1 cellular context compared by ENCODE assay signal in genomic region chr18:67845035-67845434, GRCh38.
TF ChIP-seq lines count a peak whose summit lies in the region.

No MANE protein-coding gene starts in this region.

TF ChIP-seq in GM23338, 12 proteins besides CTCF, POLR2A, EP300 and RAD21 (continued from another document):
- TF ChIP-seq, protein P1, sequence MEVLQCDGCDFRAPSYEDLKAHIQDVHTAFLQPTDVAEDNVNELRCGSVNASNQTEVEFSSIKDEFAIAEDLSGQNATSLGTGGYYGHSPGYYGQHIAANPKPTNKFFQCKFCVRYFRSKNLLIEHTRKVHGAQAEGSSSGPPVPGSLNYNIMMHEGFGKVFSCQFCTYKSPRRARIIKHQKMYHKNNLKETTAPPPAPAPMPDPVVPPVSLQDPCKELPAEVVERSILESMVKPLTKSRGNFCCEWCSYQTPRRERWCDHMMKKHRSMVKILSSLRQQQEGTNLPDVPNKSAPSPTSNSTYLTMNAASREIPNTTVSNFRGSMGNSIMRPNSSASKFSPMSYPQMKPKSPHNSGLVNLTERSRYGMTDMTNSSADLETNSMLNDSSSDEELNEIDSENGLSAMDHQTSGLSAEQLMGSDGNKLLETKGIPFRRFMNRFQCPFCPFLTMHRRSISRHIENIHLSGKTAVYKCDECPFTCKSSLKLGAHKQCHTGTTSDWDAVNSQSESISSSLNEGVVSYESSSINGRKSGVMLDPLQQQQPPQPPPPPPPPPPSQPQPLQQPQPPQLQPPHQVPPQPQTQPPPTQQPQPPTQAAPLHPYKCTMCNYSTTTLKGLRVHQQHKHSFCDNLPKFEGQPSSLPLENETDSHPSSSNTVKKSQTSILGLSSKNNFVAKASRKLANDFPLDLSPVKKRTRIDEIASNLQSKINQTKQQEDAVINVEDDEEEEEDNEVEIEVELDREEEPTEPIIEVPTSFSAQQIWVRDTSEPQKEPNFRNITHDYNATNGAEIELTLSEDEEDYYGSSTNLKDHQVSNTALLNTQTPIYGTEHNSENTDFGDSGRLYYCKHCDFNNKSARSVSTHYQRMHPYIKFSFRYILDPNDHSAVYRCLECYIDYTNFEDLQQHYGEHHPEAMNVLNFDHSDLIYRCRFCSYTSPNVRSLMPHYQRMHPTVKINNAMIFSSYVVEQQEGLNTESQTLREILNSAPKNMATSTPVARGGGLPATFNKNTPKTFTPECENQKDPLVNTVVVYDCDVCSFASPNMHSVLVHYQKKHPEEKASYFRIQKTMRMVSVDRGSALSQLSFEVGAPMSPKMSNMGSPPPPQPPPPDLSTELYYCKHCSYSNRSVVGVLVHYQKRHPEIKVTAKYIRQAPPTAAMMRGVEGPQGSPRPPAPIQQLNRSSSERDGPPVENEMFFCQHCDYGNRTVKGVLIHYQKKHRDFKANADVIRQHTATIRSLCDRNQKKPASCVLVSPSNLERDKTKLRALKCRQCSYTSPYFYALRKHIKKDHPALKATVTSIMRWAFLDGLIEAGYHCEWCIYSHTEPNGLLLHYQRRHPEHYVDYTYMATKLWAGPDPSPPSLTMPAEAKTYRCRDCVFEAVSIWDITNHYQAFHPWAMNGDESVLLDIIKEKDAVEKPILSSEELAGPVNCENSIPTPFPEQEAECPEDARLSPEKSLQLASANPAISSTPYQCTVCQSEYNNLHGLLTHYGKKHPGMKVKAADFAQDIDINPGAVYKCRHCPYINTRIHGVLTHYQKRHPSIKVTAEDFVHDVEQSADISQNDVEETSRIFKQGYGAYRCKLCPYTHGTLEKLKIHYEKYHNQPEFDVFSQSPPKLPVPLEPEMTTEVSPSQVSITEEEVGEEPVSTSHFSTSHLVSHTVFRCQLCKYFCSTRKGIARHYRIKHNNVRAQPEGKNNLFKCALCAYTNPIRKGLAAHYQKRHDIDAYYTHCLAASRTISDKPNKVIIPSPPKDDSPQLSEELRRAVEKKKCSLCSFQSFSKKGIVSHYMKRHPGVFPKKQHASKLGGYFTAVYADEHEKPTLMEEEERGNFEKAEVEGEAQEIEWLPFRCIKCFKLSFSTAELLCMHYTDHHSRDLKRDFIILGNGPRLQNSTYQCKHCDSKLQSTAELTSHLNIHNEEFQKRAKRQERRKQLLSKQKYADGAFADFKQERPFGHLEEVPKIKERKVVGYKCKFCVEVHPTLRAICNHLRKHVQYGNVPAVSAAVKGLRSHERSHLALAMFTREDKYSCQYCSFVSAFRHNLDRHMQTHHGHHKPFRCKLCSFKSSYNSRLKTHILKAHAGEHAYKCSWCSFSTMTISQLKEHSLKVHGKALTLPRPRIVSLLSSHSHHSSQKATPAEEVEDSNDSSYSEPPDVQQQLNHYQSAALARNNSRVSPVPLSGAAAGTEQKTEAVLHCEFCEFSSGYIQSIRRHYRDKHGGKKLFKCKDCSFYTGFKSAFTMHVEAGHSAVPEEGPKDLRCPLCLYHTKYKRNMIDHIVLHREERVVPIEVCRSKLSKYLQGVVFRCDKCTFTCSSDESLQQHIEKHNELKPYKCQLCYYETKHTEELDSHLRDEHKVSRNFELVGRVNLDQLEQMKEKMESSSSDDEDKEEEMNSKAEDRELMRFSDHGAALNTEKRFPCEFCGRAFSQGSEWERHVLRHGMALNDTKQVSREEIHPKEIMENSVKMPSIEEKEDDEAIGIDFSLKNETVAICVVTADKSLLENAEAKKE (CRISPR knock-in tag; IDR thresholded peaks at IDR 0.05), result no peak
TF ChIP-seq in GM23338: peak in this region for 0.
